Comparison of ENCODE assay signal across 12 cellular contexts in the genomic region with DNA sequence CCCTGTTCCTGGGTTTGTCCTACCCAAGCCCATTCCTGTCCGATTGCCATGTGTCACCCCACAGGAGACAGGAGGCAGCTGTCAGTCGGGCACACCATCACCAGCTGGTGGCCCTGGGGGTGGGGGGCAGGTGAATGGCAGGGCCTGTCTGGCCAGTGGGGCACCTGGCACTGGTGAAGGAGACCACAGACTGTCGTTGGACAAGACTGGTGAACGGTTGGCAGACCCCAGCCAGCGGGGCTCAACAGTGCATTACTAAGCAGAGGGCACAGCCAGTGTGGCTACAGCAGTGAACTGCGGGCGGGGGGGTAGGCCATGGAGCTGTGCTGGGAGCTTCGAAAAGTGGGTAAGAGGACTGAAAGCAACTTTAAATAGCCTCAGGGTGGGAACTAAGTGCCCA. TPM values are rescaled to one million over a fixed set of nuclear protein-coding genes. Genes with fewer than 3 reads are reported as not detected.
DNase-seq lines count a peak whose midpoint lies in the region; ATAC-seq and TF ChIP-seq lines count a peak whose summit lies in the region.
"Had no signal": no experiment of that assay in that cellular context is flagged by ENCODE, and none has a peak within 500 bp of the region (broad histone marks: within the 10 kb centered on the region; RNA-seq: fewer than 3 reads in every experiment).

No MANE protein-coding gene starts in this region.

- intact Hi-C loops in dorsolateral prefrontal cortex (cut with DNase I): loop anchor here in 1 of 2 donors (10.0 kb wide), 1 partner anchor 113 kb away; the partner anchor contains the start of gene ARID3B

- peak overlapping the region in 56 of 59 donors; percentile 30 to 100 (median 94) for H3K27ac ChIP-seq in dorsolateral prefrontal cortex
- H3K27ac ChIP-seq in caudate nucleus (ENCODE audit: low read depth, low read length): no peak overlapping the region

- in situ Hi-C loops in G401 (cut with HindIII; ENCODE audit: low sequenced_read_pairs): no loop called here

- DNase-seq in G401 (ENCODE audit: low spot score): peak; percentile 52
- peak; percentile 33 for DNase-seq in RPMI8226
- DNase-seq in dorsolateral prefrontal cortex: no peak
- no peak for DNase-seq in skeletal muscle cell (ENCODE audit: low read depth)
- DNase-seq in UCSD-AML1 (lab: John Stamatoyannopoulos, UW; ENCODE audit: unreplicated experiment): no peak
- DNase-seq in caudate nucleus (lab: John Stamatoyannopoulos, UW): no peak
- DNase-seq: effector CD4-positive, alpha-beta T cell; left ventricle myocardium superior; NCI-H526 had no signal

- no peaks in the 10 kb centered on the region for H3K27me3 ChIP-seq in dorsolateral prefrontal cortex

- TF ChIP-seq CTCF in dorsolateral prefrontal cortex (IDR thresholded peaks at IDR 0.05 in 54 of 56, conservative IDR thresholded peaks at IDR 0.05 in 2 of 56; ENCODE audit: low read depth in 1 of 56, partially characterized antibody in 56 of 56): no peak

- ATAC-seq in GM19035 (IDR thresholded peaks at IDR 0.05; ENCODE audit: unreplicated experiment): no peak
- no peak for ATAC-seq in HG03196 (IDR thresholded peaks at IDR 0.05; ENCODE audit: unreplicated experiment)
- ATAC-seq: activated CD4-positive, CD25-positive, alpha-beta regulatory T cell treated with anti-CD3 and anti-CD28 coated beads, Interleukin-2, amount 50 U/mL, for 24 hours; left ventricle myocardium superior had no signal

- peak overlapping the region in 57 of 59 donors; percentile 19 to 98 (median 87) for H3K4me3 ChIP-seq in dorsolateral prefrontal cortex
- H3K4me3 ChIP-seq in skeletal muscle cell (ENCODE audit: low read depth, low read length): peak overlapping the region; percentile 87

RNA-seq across cellular contexts. Expression of gene SEMA7A, which starts 2.1 kb away (rescaled TPM):
- 8.5 and 14.3 TPM in 2 replicates for total RNA-seq in G401 (2014; rRNA removed; shearing (Covaris generic))
- 100 to 1,000 TPM in 2 of 120 experiments, 10 to 100 TPM in 118; 34.1 to 116 (median 63.6) TPM for total RNA-seq in dorsolateral prefrontal cortex

RNA-seq across cellular contexts. Expression of gene UBL7, which starts 29.3 kb away (rescaled TPM):
- total RNA-seq in G401 (2014; rRNA removed; shearing (Covaris generic)): 111 and 117 TPM in 2 replicates
- total RNA-seq in dorsolateral prefrontal cortex: 100 to 1,000 TPM in 1 of 120 experiments, 10 to 100 TPM in 119; 46.8 to 107 (median 78.1) TPM

Comparison
In these comparisons a context has a peak if more than half of its experiments do, and no peak if none do; other contexts are left out.
1. DNase-seq: peak in G401 (single experiment) and RPMI8226 (single experiment); none in dorsolateral prefrontal cortex (0 of 10), skeletal muscle cell (single experiment), UCSD-AML1 (single experiment) and caudate nucleus (0 of 61).